In genomic region chr12:89672589-89672979, GRCh38 we compare ENCODE assay signal across 29 cellular contexts. TPM values are rescaled to one million over a fixed set of nuclear protein-coding genes. Genes with fewer than 3 reads are reported as not detected.
DNase-seq lines count a peak whose midpoint lies in the region; ATAC-seq and TF ChIP-seq lines count a peak whose summit lies in the region.
"Had no signal": no experiment of that assay in that cellular context is flagged by ENCODE, and none has a peak within 500 bp of the region (broad histone marks: within the 10 kb centered on the region; RNA-seq: fewer than 3 reads in every experiment).

No MANE protein-coding gene starts in this region.

- no peak overlapping the region for H2BK15ac ChIP-seq in IMR-90 (ENCODE audit: low read depth, low read length)

- in situ Hi-C loops in IMR-90 (cut with MboI; ENCODE audit: low sequenced_read_pairs): no loop called here

- ATAC-seq in natural killer cell treated with Interleukin-12 subunit alpha and Interleukin-12 subunit beta and Interleukin-15 and Interleukin-18, amount 100 ng/mL, for 72 hours: no peak
- ATAC-seq in natural killer cell: no peak
- no peak for ATAC-seq in IMR-90 (ENCODE audit: low read depth)
- ATAC-seq in stimulated activated naive B cell treated with anti-CD40 and anti-IgM and Interleukin-4, amounts not matched to agents 10 μg/mL and 1 μg/mL and 100 μg/mL, for 72 hours (replicated peaks): no peak
- no peak for ATAC-seq in GM18505 (IDR thresholded peaks at IDR 0.05; ENCODE audit: unreplicated experiment)
- ATAC-seq in GM21447 (IDR thresholded peaks at IDR 0.05; ENCODE audit: unreplicated experiment): no peak
- ATAC-seq: right cardiac atrium, Right ventricle myocardium inferior had no signal

- no peak overlapping the region for H3K4ac ChIP-seq in IMR-90 (ENCODE audit: low read depth, low read length)

- H3K79me1 ChIP-seq in IMR-90 (ENCODE audit: low read depth in 1 of 2, low read length in 2 of 2): peaks cover 33 to 66% of the 10 kb centered on the region in 2 experiments

- H3K36me3 ChIP-seq in IMR-90 (ENCODE audit: control insufficient read depth, insufficient read depth, low read length): no peaks in the 10 kb centered on the region
- H3K36me3 ChIP-seq: cardiac muscle cell, colonic mucosa, thyroid gland had no signal

- intact Hi-C loops in natural killer cell (cut with micrococcal nuclease) (no loop called here), IMR-90 (cut with micrococcal nuclease) (no loop called here)

- TF ChIP-seq POLR2A in IMR-90 (IDR thresholded peaks at IDR 0.05; ENCODE audit: low read depth, low read length): no peak
- TF ChIP-seq POLR2A in GM18505 (IDR thresholded peaks at IDR 0.05; ENCODE audit: borderline replicate concordance, extremely low read depth, insufficient read depth, insufficient read length): no peak

- peaks cover 53% of the 10 kb centered on the region for H4K20me1 ChIP-seq in IMR-90 (ENCODE audit: insufficient read depth, low read length)

- peaks cover 6% of the 10 kb centered on the region; the same call in 1 of the 2 replicates for H3K4me1 ChIP-seq in IMR-90 (ENCODE audit: control insufficient read depth, insufficient read depth, low read length)
- H3K4me1 ChIP-seq: colonic mucosa, thyroid gland had no signal

- 0 out of 2 replicates have a peak overlapping the region, but pooled peaks have one; percentile 4 for H2AK5ac ChIP-seq in IMR-90 (ENCODE audit: low read depth, low read length)

- H4K91ac ChIP-seq in IMR-90 (ENCODE audit: insufficient read depth, low read depth, low read length): no peak overlapping the region

- CTCF ChIA-PET in IMR-90 (lab: Yijun Ruan, JAX): no interaction called here

- H3K4me2 ChIP-seq in IMR-90 (ENCODE audit: low read depth, low read length): no peak overlapping the region
- H3K4me2 ChIP-seq: SK-N-SH had no signal

- peak overlapping the region; percentile 38 to 63 for H3K27ac Mint-ChIP-seq in natural killer cell treated with Interleukin-12 subunit alpha and Interleukin-12 subunit beta and Interleukin-15 and Interleukin-18, amount 100 ng/mL, for 72 hours
- peak overlapping the region in 1 of 2 donors; percentile 3 for H3K27ac Mint-ChIP-seq in natural killer cell
- peak overlapping the region; percentile 42 for H3K27ac Mint-ChIP-seq in chondrocyte (ENCODE audit: unreplicated experiment)
- peak overlapping the region; percentile 84 for H3K27ac Mint-ChIP-seq in stimulated activated naive B cell treated with anti-CD40 and anti-IgM and Interleukin-4, amounts not matched to agents 10 μg/mL and 1 μg/mL and 100 μg/mL, for 72 hours
- H3K27ac Mint-ChIP-seq: activated CD4-positive, alpha-beta memory T cell treated with anti-CD3 and anti-CD28 coated beads, Interleukin-2, amount 10 ng/mL, durations not matched to agents 7 days and 5 days; activated naive CD8-positive, alpha-beta T cell treated with anti-CD3 and anti-CD28 coated beads, Interleukin-2, amount 10 ng/mL, durations not matched to agents 7 days and 5 days had no signal

- H3K9me3 Mint-ChIP-seq in natural killer cell treated with Interleukin-12 subunit alpha and Interleukin-12 subunit beta and Interleukin-15 and Interleukin-18, amount 100 ng/mL, for 72 hours: no peaks in the 10 kb centered on the region
- H3K9me3 Mint-ChIP-seq in natural killer cell: no peaks in the 10 kb centered on the region
- H3K9me3 Mint-ChIP-seq in chondrocyte (ENCODE audit: low read depth): peaks cover 2% of the 10 kb centered on the region
- H3K9me3 Mint-ChIP-seq in stimulated activated naive B cell treated with anti-CD40 and anti-IgM and Interleukin-4, amounts not matched to agents 10 μg/mL and 1 μg/mL and 100 μg/mL, for 72 hours: peaks cover 2 to 3% of the 10 kb centered on the region in 2 donors
- H3K9me3 Mint-ChIP-seq: activated CD4-positive, alpha-beta memory T cell treated with anti-CD3 and anti-CD28 coated beads, Interleukin-2, amount 10 ng/mL, durations not matched to agents 7 days and 5 days; activated naive CD8-positive, alpha-beta T cell treated with anti-CD3 and anti-CD28 coated beads, Interleukin-2, amount 10 ng/mL, durations not matched to agents 7 days and 5 days had no signal

- no peak overlapping the region for H3K9ac ChIP-seq in IMR-90 (ENCODE audit: low read depth, low read length)
- H3K9ac ChIP-seq: SK-N-SH had no signal

- H2BK5ac ChIP-seq in IMR-90 (ENCODE audit: low read depth, low read length, poor library complexity, severe bottlenecking): no peak overlapping the region

- H3K27me3 ChIP-seq in IMR-90 (ENCODE audit: control insufficient read depth, insufficient read depth, low read length): no peaks in the 10 kb centered on the region
- H3K27me3 ChIP-seq: cardiac muscle cell, colonic mucosa, thyroid gland had no signal

- POLR2A ChIA-PET in IMR-90 (lab: Charles Lee; ENCODE audit: unreplicated experiment): no interaction called here

- no peaks in the 10 kb centered on the region for H3K9me3 ChIP-seq in IMR-90 (ENCODE audit: control insufficient read depth, insufficient read depth, low read length)
- H3K9me3 ChIP-seq: colonic mucosa, SK-N-SH, thyroid gland had no signal

- TF ChIP-seq CTCF in natural killer cell (IDR thresholded peaks at IDR 0.05) (no peak), IMR-90 (conservative IDR thresholded peaks at IDR 0.05; ENCODE audit: low read depth, low read length) (no peak), chondrocyte (IDR thresholded peaks at IDR 0.05) (no peak)

- BruUV-seq in IMR-90 (replicated peaks; lab: Mats Ljungman, UMichigan): no TSS peak

- H2AK9ac ChIP-seq in IMR-90 (replicated peaks; ENCODE audit: low read depth, low read length, poor library complexity): no peak overlapping the region

- H2AFZ ChIP-seq in IMR-90 (replicated peaks; ENCODE audit: low read length, poor library complexity): no peak overlapping the region

- WGBS in IMR-90 (ENCODE audit: extremely low coverage in 2 of 2, insufficient read length in 1 of 2), 2 experiments: 100% methylated on average over 1 of the region's 2 CpGs; no CpG with 5 or more reads in 1 of the 2 experiments

- no peak for TF ChIP-seq RAD21 in IMR-90 (IDR thresholded peaks at IDR 0.05; ENCODE audit: low read length)

- no peak overlapping the region for H3K4me3 ChIP-seq in IMR-90 (ENCODE audit: insufficient read depth, low read depth, low read length)
- H3K4me3 ChIP-seq: cardiac muscle cell, colonic mucosa, smooth muscle cell, thyroid gland had no signal

- no peak overlapping the region for H2BK20ac ChIP-seq in IMR-90 (ENCODE audit: low read depth, low read length)

- no peak overlapping the region for H2BK120ac ChIP-seq in IMR-90 (ENCODE audit: low read depth, low read length)

- dilution Hi-C loops in IMR-90 (cut with HindIII; ENCODE audit: low sequenced_read_pairs, unreplicated experiment): no loop called here

- no peak for DNase-seq in natural killer cell treated with Interleukin-12 subunit alpha and Interleukin-12 subunit beta and Interleukin-15 and Interleukin-18, amount 100 ng/mL, for 72 hours (ENCODE audit: low spot score)
- DNase-seq in natural killer cell: no peak
- DNase-seq in IMR-90: no peak
- DNase-seq in chondrocyte (ENCODE audit: low spot score): no peak
- DNase-seq in stimulated activated naive B cell treated with anti-CD40 and anti-IgM and Interleukin-4, amounts not matched to agents 10 μg/mL and 1 μg/mL and 100 μg/mL, for 72 hours: no peak
- no peak for DNase-seq in NCI-H526 (lab: John Stamatoyannopoulos, UW)
- DNase-seq: activated CD4-positive, alpha-beta memory T cell treated with anti-CD3 and anti-CD28 coated beads, Interleukin-2, amount 10 ng/mL, durations not matched to agents 7 days and 5 days; activated CD8-positive, alpha-beta memory T cell treated with anti-CD3 and anti-CD28 coated beads, Interleukin-2, amount 50 U/mL, for 4 hours; activated effector memory CD4-positive, alpha-beta T cell treated with Interleukin-2 at 50 U/mL for 16 hours; activated naive CD8-positive, alpha-beta T cell treated with anti-CD3 and anti-CD28 coated beads, Interleukin-2, amount 10 ng/mL, durations not matched to agents 7 days and 5 days; aorta; colonic mucosa; DMS153; effector CD8-positive, alpha-beta T cell; hypothalamus; Kasumi-1; NCI-H1417; NCI-H2029; NCI-H524; posterior cingulate gyrus; right cardiac atrium; SK-N-SH; thyroid gland had no signal

- H4K8ac ChIP-seq in IMR-90 (ENCODE audit: low read depth in 2 of 2, low read length in 2 of 2): no peak overlapping the region

- peaks cover 54 to 64% of the 10 kb centered on the region in 2 donors for H3K4me1 Mint-ChIP-seq in natural killer cell treated with Interleukin-12 subunit alpha and Interleukin-12 subunit beta and Interleukin-15 and Interleukin-18, amount 100 ng/mL, for 72 hours (ENCODE audit: low read depth in 2 of 2)
- H3K4me1 Mint-ChIP-seq in natural killer cell (peaks cover 60 to 74% of the 10 kb centered on the region in 2 donors), chondrocyte (ENCODE audit: low read depth) (peaks cover 62% of the 10 kb centered on the region)
- H3K4me1 Mint-ChIP-seq in stimulated activated naive B cell treated with anti-CD40 and anti-IgM and Interleukin-4, amounts not matched to agents 10 μg/mL and 1 μg/mL and 100 μg/mL, for 72 hours: peaks cover 48 to 84% of the 10 kb centered on the region in 2 donors

- H3K23ac ChIP-seq in IMR-90 (ENCODE audit: low read depth, low read length): no peak overlapping the region

- no peak overlapping the region for H3K14ac ChIP-seq in IMR-90 (replicated peaks; ENCODE audit: low read depth, low read length)

- no peak overlapping the region for H3K56ac ChIP-seq in IMR-90 (ENCODE audit: extremely low read depth, insufficient read depth, low read length)

- H3K36me3 Mint-ChIP-seq in natural killer cell treated with Interleukin-12 subunit alpha and Interleukin-12 subunit beta and Interleukin-15 and Interleukin-18, amount 100 ng/mL, for 72 hours: no peaks in the 10 kb centered on the region
- H3K36me3 Mint-ChIP-seq in natural killer cell (no peaks in the 10 kb centered on the region), chondrocyte (ENCODE audit: low read depth) (no peaks in the 10 kb centered on the region)
- H3K36me3 Mint-ChIP-seq in stimulated activated naive B cell treated with anti-CD40 and anti-IgM and Interleukin-4, amounts not matched to agents 10 μg/mL and 1 μg/mL and 100 μg/mL, for 72 hours: peaks cover 30 to 32% of the 10 kb centered on the region in 2 donors

- no peak overlapping the region for H4K5ac ChIP-seq in IMR-90 (ENCODE audit: low read depth, low read length)

- H3K9me1 ChIP-seq in IMR-90 (ENCODE audit: insufficient read depth, low read length): peaks cover 7% of the 10 kb centered on the region

- no peak overlapping the region for H3K18ac ChIP-seq in IMR-90 (ENCODE audit: low read depth, low read length)

- H3K27me3 Mint-ChIP-seq in natural killer cell treated with Interleukin-12 subunit alpha and Interleukin-12 subunit beta and Interleukin-15 and Interleukin-18, amount 100 ng/mL, for 72 hours: no peaks in the 10 kb centered on the region
- H3K27me3 Mint-ChIP-seq in natural killer cell (ENCODE audit: low read depth in 2 of 2) (no peaks in the 10 kb centered on the region), chondrocyte (ENCODE audit: low read depth) (no peaks in the 10 kb centered on the region)
- no peaks in the 10 kb centered on the region for H3K27me3 Mint-ChIP-seq in stimulated activated naive B cell treated with anti-CD40 and anti-IgM and Interleukin-4, amounts not matched to agents 10 μg/mL and 1 μg/mL and 100 μg/mL, for 72 hours
- H3K27me3 Mint-ChIP-seq: activated CD4-positive, alpha-beta memory T cell treated with anti-CD3 and anti-CD28 coated beads, Interleukin-2, amount 10 ng/mL, durations not matched to agents 7 days and 5 days; activated naive CD8-positive, alpha-beta T cell treated with anti-CD3 and anti-CD28 coated beads, Interleukin-2, amount 10 ng/mL, durations not matched to agents 7 days and 5 days had no signal

- H3K27ac ChIP-seq in IMR-90 (ENCODE audit: insufficient read depth, low read length): no peak overlapping the region
- H3K27ac ChIP-seq: cardiac muscle cell, colonic mucosa, epithelial cell of prostate, thyroid gland had no signal

- peak overlapping the region; percentile 4 for H3K4me3 Mint-ChIP-seq in natural killer cell treated with Interleukin-12 subunit alpha and Interleukin-12 subunit beta and Interleukin-15 and Interleukin-18, amount 100 ng/mL, for 72 hours
- H3K4me3 Mint-ChIP-seq in natural killer cell (no peak overlapping the region), chondrocyte (ENCODE audit: unreplicated experiment) (no peak overlapping the region)
- peak overlapping the region; percentile 14 to 42 for H3K4me3 Mint-ChIP-seq in stimulated activated naive B cell treated with anti-CD40 and anti-IgM and Interleukin-4, amounts not matched to agents 10 μg/mL and 1 μg/mL and 100 μg/mL, for 72 hours
- H3K4me3 Mint-ChIP-seq: activated CD4-positive, alpha-beta memory T cell treated with anti-CD3 and anti-CD28 coated beads, Interleukin-2, amount 10 ng/mL, durations not matched to agents 7 days and 5 days; activated naive CD8-positive, alpha-beta T cell treated with anti-CD3 and anti-CD28 coated beads, Interleukin-2, amount 10 ng/mL, durations not matched to agents 7 days and 5 days had no signal

RNA-seq across cellular contexts. Expression of gene ATP2B1, which starts 36.1 kb away (rescaled TPM):
- 10 to 100 TPM; 45.5 to 57.3 TPM for total RNA-seq in natural killer cell treated with Interleukin-12 subunit alpha and Interleukin-12 subunit beta and Interleukin-15 and Interleukin-18, amount 100 ng/mL, for 72 hours
- 10 to 100 TPM; 87.8 to 97.6 (median 97.3) TPM for total RNA-seq in natural killer cell
- 32.6 and 42.5 TPM in 2 replicates for total RNA-seq in IMR-90 (2012; rRNA removed)
- 9.6 and 9.9 TPM in 2 replicates for polyA plus RNA-seq in IMR-90 (2012; rRNA removed)
- polyA plus RNA-seq in IMR-90 (2012; cell fraction: cytosol; rRNA removed): 1.2 and 4.2 TPM in 2 replicates
- 0.72 and 18.7 TPM in 2 replicates for polyA plus RNA-seq in IMR-90 (2012; cell fraction: nucleus; rRNA removed; ENCODE audit: low replicate concordance)
- 47.4 to 55.2 TPM (median 49.7 TPM) in 3 replicates for total RNA-seq in chondrocyte

Comparison
In these comparisons a context has a peak if more than half of its experiments do, and no peak if none do; other contexts are left out.
1. H3K4me3 Mint-ChIP-seq: peak in natural killer cell treated with Interleukin-12 subunit alpha and Interleukin-12 subunit beta and Interleukin-15 and Interleukin-18, amount 100 ng/mL, for 72 hours (single experiment) and stimulated activated naive B cell treated with anti-CD40 and anti-IgM and Interleukin-4, amounts not matched to agents 10 μg/mL and 1 μg/mL and 100 μg/mL, for 72 hours (2 of 2); none in natural killer cell (single experiment) and chondrocyte (single experiment).